Comparison of ENCODE assay signal across 8 cellular contexts in genomic region chr12:76319595-76320319, GRCh38. TPM values are rescaled to one million over a fixed set of nuclear protein-coding genes. Genes with fewer than 3 reads are reported as not detected.
DNase-seq lines count a peak whose midpoint lies in the region; ATAC-seq and TF ChIP-seq lines count a peak whose summit lies in the region.
"Not testable (repeated sequence)": the region's sequence is repeated elsewhere in the genome, so short reads cannot be mapped to it uniquely, and the experiment has no call there.

No MANE protein-coding gene starts in this region.

- not testable (repeated sequence) for H3K9me3 ChIP-seq in Caco-2; HCT116 (ENCODE audit: control insufficient read depth in 1 of 2, insufficient read depth in 1 of 2, low read depth in 1 of 2, low read length in 2 of 2); endodermal cell (ENCODE audit: control insufficient read depth, low read length); iPS-18a (ENCODE audit: control insufficient read depth, low read depth, low read length); smooth muscle cell (replicated peaks; ENCODE audit: low read depth)

- not testable (repeated sequence) for TF ChIP-seq CTCF in Caco-2 (IDR thresholded peaks at IDR 0.05; ENCODE audit: insufficient read depth in 1 of 2, low read depth in 1 of 2, low read length in 1 of 2, severe bottlenecking in 1 of 2, unreplicated experiment in 1 of 2); HCT116 (IDR thresholded peaks at IDR 0.05 in 2 of 3, conservative IDR thresholded peaks at IDR 0.05 in 1 of 3; ENCODE audit: borderline replicate concordance in 1 of 3, insufficient read depth in 1 of 3, low read depth in 2 of 3, low read length in 2 of 3); VCaP (conservative IDR thresholded peaks at IDR 0.05); endodermal cell (conservative IDR thresholded peaks at IDR 0.05); neural crest cell (conservative IDR thresholded peaks at IDR 0.05); smooth muscle cell (IDR thresholded peaks at IDR 0.05; ENCODE audit: borderline replicate concordance, insufficient read depth, poor library complexity, severe bottlenecking)

- H3K4me1 ChIP-seq in Caco-2; HCT116 (ENCODE audit: control insufficient read depth in 1 of 2, insufficient read depth in 2 of 2, low read length in 2 of 2); endodermal cell (ENCODE audit: control insufficient read depth, insufficient read depth, low read length); iPS-18a (ENCODE audit: control insufficient read depth, low read depth, low read length); smooth muscle cell (ENCODE audit: low read depth): not testable (repeated sequence)

- H3K27ac ChIP-seq in HCT116 (ENCODE audit: low read depth, low read length); endodermal cell (ENCODE audit: low read depth, low read length); iPS-18a (ENCODE audit: low read length); smooth muscle cell (ENCODE audit: low read depth): not testable (repeated sequence)
- peak overlapping the region; percentile 26; the same call in 1 of the 2 replicates for H3K27ac ChIP-seq in VCaP

- H3K4me1 Mint-ChIP-seq in Caco-2 (ENCODE audit: low read depth, unreplicated experiment); endodermal cell; neural crest cell: not testable (repeated sequence)

- WGBS in endodermal cell (ENCODE audit: insufficient coverage in 1 of 2, insufficient read length in 1 of 2), 2 experiments = 51 to 55% methylated on average over 7 to 29 of the region's 32 CpGs
- 48% methylated on average over 31 of the region's 32 CpGs for WGBS in smooth muscle cell (ENCODE audit: low lambda C conversion rate)

- not testable (repeated sequence) for H4K20me1 ChIP-seq in HCT116 (ENCODE audit: insufficient read depth); smooth muscle cell (ENCODE audit: low read depth)

- POLR2A ChIA-PET in Caco-2 (lab: Charles Lee); HCT116 (lab: Charles Lee): not testable (repeated sequence)

- H3K4me3 Mint-ChIP-seq in Caco-2 (ENCODE audit: unreplicated experiment) (peak overlapping the region; percentile 82), endodermal cell (peak overlapping the region; percentile 58), neural crest cell (peak overlapping the region; percentile 83)

- CTCF ChIA-PET in Caco-2 (lab: Charles Lee); HCT116 (lab: Charles Lee): not testable (repeated sequence)

- not testable (repeated sequence) for H2AFZ ChIP-seq in HCT116 (ENCODE audit: low read depth, low read length, poor library complexity, severe bottlenecking); smooth muscle cell (ENCODE audit: low read depth)

- not testable (repeated sequence) for BruUV-seq in Caco-2 (replicated peaks; lab: Mats Ljungman, UMichigan); HCT116 (replicated peaks; lab: Mats Ljungman, UMichigan)

- RAD21 ChIA-PET in HCT116 (lab: Charles Lee; ENCODE audit: low non-redundant PET in 1 of 2, low total read pairs in 2 of 2, uncharacterized antibody in 2 of 2, unreplicated experiment in 2 of 2) = not testable (repeated sequence)

- not testable (repeated sequence) for H3K36me3 Mint-ChIP-seq in Caco-2 (ENCODE audit: insufficient read depth, unreplicated experiment); endodermal cell (ENCODE audit: low read depth); neural crest cell (ENCODE audit: low read depth)

- not testable (repeated sequence) for H3K9ac ChIP-seq in HCT116 (ENCODE audit: low read length); endodermal cell (ENCODE audit: extremely low read depth, low read length, poor library complexity, severe bottlenecking); iPS-18a (ENCODE audit: low read length); smooth muscle cell (ENCODE audit: low read depth)

- H3K27ac Mint-ChIP-seq in Caco-2 (ENCODE audit: unreplicated experiment) = peak overlapping the region; percentile 65
- peak overlapping the region; percentile 80 for H3K27ac Mint-ChIP-seq in endodermal cell
- H3K27ac Mint-ChIP-seq in neural crest cell (ENCODE audit: unreplicated experiment) = peak overlapping the region; percentile 97

- H3F3A ChIP-seq in smooth muscle cell (ENCODE audit: low read depth) = not testable (repeated sequence)

- not testable (repeated sequence) for H3K36me3 ChIP-seq in Caco-2 (ENCODE audit: control insufficient read depth, insufficient read depth, low read length); HCT116 (ENCODE audit: control insufficient read depth in 1 of 2, insufficient read depth in 2 of 2, low read length in 2 of 2); endodermal cell (ENCODE audit: control insufficient read depth, insufficient read depth, low read length); iPS-18a (ENCODE audit: control insufficient read depth, low read depth, low read length); smooth muscle cell (ENCODE audit: low read depth)

- not testable (repeated sequence) for H3K9me3 Mint-ChIP-seq in Caco-2 (ENCODE audit: unreplicated experiment); neural crest cell
- H3K9me3 Mint-ChIP-seq in endodermal cell = peaks cover 27% of the 10 kb centered on the region

- not testable (repeated sequence) for TF ChIP-seq RAD21 in HCT116 (IDR thresholded peaks at IDR 0.05; ENCODE audit: low read depth)

- not testable (repeated sequence) for TF ChIP-seq POLR2A in HCT116 (IDR thresholded peaks at IDR 0.05; ENCODE audit: borderline replicate concordance, extremely low read depth, insufficient read depth, insufficient read length)

- H3K4me3 ChIP-seq in Caco-2 (ENCODE audit: low read depth, low read length) (peak overlapping the region; percentile 35), HCT116 (replicated peaks in 1 of 2; ENCODE audit: low read depth in 1 of 2, low read length in 2 of 2) (peak overlapping the region in 1 of 2 experiments; percentile 23; a peak in 1 of 4 replicates), endodermal cell (ENCODE audit: low read length) (peak overlapping the region; percentile 14), iPS-18a (ENCODE audit: low read length) (peak overlapping the region; percentile 27), smooth muscle cell (peak overlapping the region; percentile 32)

- DNase-seq in Caco-2 (peak; percentile 51 to 74), NCI-H345 (lab: John Stamatoyannopoulos, UW) (peak; percentile 4), endodermal cell (peak; percentile 25)
- DNase-seq in HCT116 (ENCODE audit: low read depth, low spot score); neural crest cell (ENCODE audit: low read depth, low spot score); smooth muscle cell (lab: John Stamatoyannopoulos, UW; ENCODE audit: unreplicated experiment): not testable (repeated sequence)

- not testable (repeated sequence) for H3K9me2 ChIP-seq in HCT116 (ENCODE audit: insufficient read depth)

- not testable (repeated sequence) for H3K27me3 ChIP-seq in Caco-2 (replicated peaks; ENCODE audit: control insufficient read depth, insufficient read depth, low read length); HCT116 (ENCODE audit: insufficient read depth, low read length); endodermal cell (ENCODE audit: control insufficient read depth, insufficient read depth, low read length, poor library complexity, severe bottlenecking); iPS-18a (ENCODE audit: control insufficient read depth, insufficient read depth, low read length); smooth muscle cell (ENCODE audit: low read depth)

- not testable (repeated sequence) for H3K27me3 Mint-ChIP-seq in Caco-2 (ENCODE audit: insufficient read depth, unreplicated experiment); endodermal cell (ENCODE audit: insufficient read depth); neural crest cell (ENCODE audit: low read depth)

- not testable (repeated sequence) for H3K79me2 ChIP-seq in HCT116 (ENCODE audit: insufficient read depth, low read length); smooth muscle cell (ENCODE audit: low read depth)

- 0 out of 2 replicates have a peak, but pooled peaks have one; percentile 9 for ATAC-seq in HCT116

- intact Hi-C loops in Caco-2 (cut with micrococcal nuclease; ENCODE audit: unreplicated experiment); HCT116 (cut with micrococcal nuclease): not testable (repeated sequence)

- H3K4me2 ChIP-seq in HCT116 (ENCODE audit: low read length) = peak overlapping the region; percentile 48
- not testable (repeated sequence) for H3K4me2 ChIP-seq in smooth muscle cell

RNA-seq across cellular contexts. Expression of gene BBS10, which starts 28.5 kb away (rescaled TPM):
- total RNA-seq in Caco-2 (2022) = 6.0 and 6.3 TPM in 2 replicates
- total RNA-seq in HCT116 (2021; ENCODE audit: unreplicated experiment) = 27.1 TPM
- 7.5 and 12.6 TPM in 2 replicates for polyA plus RNA-seq in HCT116 (2012)
- 1 to 10 TPM; 9.3 to 9.5 TPM for total RNA-seq in endodermal cell
- polyA plus RNA-seq in endodermal cell (2013, experiment 1 of 2) = 19.8 TPM
- 19.5 TPM for polyA plus RNA-seq in endodermal cell (2013, experiment 2 of 2)
- 11.4 and 11.6 TPM in 2 replicates for total RNA-seq in neural crest cell
- total RNA-seq in smooth muscle cell = 10.8 and 13.4 TPM in 2 replicates
- 6.5 and 8.7 TPM in 2 replicates for polyA plus RNA-seq in smooth muscle cell
